ENCODE assay signal across 15 cellular contexts in the genomic region with DNA sequence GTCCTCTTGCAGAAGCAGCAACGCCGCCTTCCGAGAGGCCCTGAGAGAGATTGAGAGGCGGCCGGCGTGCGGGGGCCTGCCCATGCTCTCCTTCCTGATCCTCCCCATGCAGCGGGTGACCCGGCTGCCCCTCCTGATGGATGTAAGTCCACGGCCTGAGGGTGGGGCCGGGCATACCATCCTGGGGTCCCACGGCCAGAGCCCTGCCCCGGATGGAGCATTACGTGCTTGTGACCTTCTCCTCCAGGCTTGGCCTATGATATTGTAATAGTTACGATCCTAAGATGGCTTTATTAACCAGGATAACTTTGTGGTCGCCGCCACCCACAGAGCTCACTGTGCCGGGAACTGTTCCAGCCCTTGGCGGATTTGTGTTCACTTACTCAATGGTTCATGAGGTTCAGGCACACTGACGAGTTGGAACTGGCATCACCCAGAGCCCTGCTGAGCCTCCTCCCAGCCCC. TPM values are rescaled to one million over a fixed set of nuclear protein-coding genes. Genes with fewer than 3 reads are reported as not detected.
A peak's percentile ranks its signal among the peaks of the same experiment; 100 is the strongest.
DNase-seq lines count a peak whose midpoint lies in the region; ATAC-seq and TF ChIP-seq lines count a peak whose summit lies in the region.
"Had no signal": no experiment of that assay in that cellular context is flagged by ENCODE, and none has a peak within 500 bp of the region (broad histone marks: within the 10 kb centered on the region; RNA-seq: fewer than 3 reads in every experiment).

No MANE protein-coding gene starts in this region.

- H3K4me1 ChIP-seq in neural progenitor cell: peaks cover 14% of the 10 kb centered on the region

- TF ChIP-seq CTCF in AG09319 (IDR thresholded peaks at IDR 0.05; ENCODE audit: low read depth, low read length) (no peak), choroid plexus epithelial cell (conservative IDR thresholded peaks at IDR 0.05; ENCODE audit: low read depth, low read length) (no peak), neural progenitor cell (IDR thresholded peaks at IDR 0.05) (no peak)

- peak overlapping the region; percentile 90 for H3K27ac Mint-ChIP-seq in neural progenitor cell
- H3K27ac Mint-ChIP-seq: nephron progenitor cell; T-helper 1 cell treated with Interleukin-12 subunit alpha and Interleukin-12 subunit beta and Interleukin-4 antibody, amounts not matched to agents 30 μg/mL and 1 μg/mL, for 36 hours had no signal

- intact Hi-C loops in Right ventricle myocardium inferior (cut with DNase I): loop anchor here (2.0 kb wide), 1 partner anchor 21 kb away; no protein-coding TSS in a partner anchor

- ATAC-seq in GM18502 (IDR thresholded peaks at IDR 0.05; ENCODE audit: poor library complexity, unreplicated experiment) (no peak), Right ventricle myocardium inferior (no peak)

- DNase-seq in AG09319 (ENCODE audit: extremely low read depth, low read depth) (peak; percentile 56), MG63 (peak; percentile 94), choroid plexus epithelial cell (ENCODE audit: low read depth) (peak; percentile 95), neural progenitor cell (ENCODE audit: low spot score) (no peak), Right ventricle myocardium inferior (ENCODE audit: missing footprints) (no peak), globus pallidus (ENCODE audit: low spot score) (no peak)
- no peak for DNase-seq in activated naive CD4-positive, alpha-beta T cell treated with Interleukin-2 at 50 U/mL for 16 hours
- DNase-seq: NCI-H146; nephron progenitor cell; stimulated activated CD4-positive, alpha-beta T cell treated with anti-CD3 and anti-CD28 coated beads, Interleukin-1b, Interleukin-23, amount 100 ng/mL, for 48 hours; stimulated activated naive CD4-positive, alpha-beta T cell had no signal

- no peak overlapping the region for H3K27ac ChIP-seq in neural progenitor cell
- H3K27ac ChIP-seq: C4-2B, HL-60 had no signal

- no peaks in the 10 kb centered on the region for H4K20me1 ChIP-seq in neural progenitor cell (ENCODE audit: low read depth)

- H3F3A ChIP-seq in neural progenitor cell (ENCODE audit: low read depth): peaks cover 14% of the 10 kb centered on the region

- H3K36me3 ChIP-seq in MG63 (no peaks in the 10 kb centered on the region), neural progenitor cell (no peaks in the 10 kb centered on the region)

- H3K4me3 ChIP-seq in MG63 (no peak overlapping the region), choroid plexus epithelial cell (ENCODE audit: low read depth, low read length) (no peak overlapping the region), neural progenitor cell (no peak overlapping the region)

- H3K9me3 ChIP-seq in MG63 (no peaks in the 10 kb centered on the region), neural progenitor cell (ENCODE audit: low read depth) (no peaks in the 10 kb centered on the region)

- H3K27me3 Mint-ChIP-seq in neural progenitor cell (ENCODE audit: insufficient read depth, low read depth): peaks cover 14% of the 10 kb centered on the region

- H3K27me3 ChIP-seq in MG63 (no peaks in the 10 kb centered on the region), neural progenitor cell (no peaks in the 10 kb centered on the region)

- H3K9me3 Mint-ChIP-seq in neural progenitor cell: peaks cover 4% of the 10 kb centered on the region
- H3K9me3 Mint-ChIP-seq: nephron progenitor cell; T-helper 1 cell treated with Interleukin-12 subunit alpha and Interleukin-12 subunit beta and Interleukin-4 antibody, amounts not matched to agents 30 μg/mL and 1 μg/mL, for 36 hours had no signal

- no peaks in the 10 kb centered on the region for H3K79me2 ChIP-seq in neural progenitor cell (ENCODE audit: low read depth)

- peak overlapping the region; percentile 48 for H3K4me3 Mint-ChIP-seq in neural progenitor cell
- H3K4me3 Mint-ChIP-seq: nephron progenitor cell; T-helper 1 cell treated with Interleukin-12 subunit alpha and Interleukin-12 subunit beta and Interleukin-4 antibody, amounts not matched to agents 30 μg/mL and 1 μg/mL, for 36 hours had no signal

- peaks cover 4% of the 10 kb centered on the region for H3K36me3 Mint-ChIP-seq in neural progenitor cell

- H3K4me2 ChIP-seq in neural progenitor cell: no peak overlapping the region

- no peak overlapping the region for H2AFZ ChIP-seq in neural progenitor cell (replicated peaks)

- peaks cover 32% of the 10 kb centered on the region for H3K4me1 Mint-ChIP-seq in neural progenitor cell

- H3K9ac ChIP-seq in neural progenitor cell: no peak overlapping the region

RNA-seq across cellular contexts. Expression of a gene that starts 18.9 kb away (rescaled TPM):
- 0.13 TPM in 1 of 2 replicates, not detected in the other for total RNA-seq in MG63 (2014; rRNA removed; shearing (Covaris generic); ENCODE audit: low replicate concordance)
- total RNA-seq in neural progenitor cell (ENCODE audit: low replicate concordance): 1.3 and 7.8 TPM in 2 replicates
- 1.4 TPM for total RNA-seq in Right ventricle myocardium inferior

Comparison
In these comparisons a context has a peak if more than half of its experiments do, and no peak if none do; other contexts are left out.
1. DNase-seq: peak in AG09319 (single experiment), MG63 (single experiment) and choroid plexus epithelial cell (single experiment); none in neural progenitor cell (single experiment), activated naive CD4-positive, alpha-beta T cell treated with Interleukin-2 at 50 U/mL for 16 hours (single experiment), Right ventricle myocardium inferior (single experiment) and globus pallidus (single experiment).